ENCODE assay signal across 23 cellular contexts in genomic region chr1:201408815-201409200, GRCh38. TPM values are rescaled to one million over a fixed set of nuclear protein-coding genes. Genes with fewer than 3 reads are reported as not detected.
"Had no signal": no experiment of that assay in that cellular context is flagged by ENCODE, and none has a peak within 500 bp of the region (broad histone marks: within the 10 kb centered on the region; RNA-seq: fewer than 3 reads in every experiment).

No MANE protein-coding gene starts in this region.

- H3K36me3 ChIP-seq: left lung, pancreas, prostate gland, sigmoid colon, transverse colon, upper lobe of left lung, vagina had no signal

- H3K4me1 ChIP-seq: prostate gland, sigmoid colon had no signal

- H3K9me3 ChIP-seq: left lung, mucosa of descending colon, pancreas, prostate gland, sigmoid colon, transverse colon, upper lobe of left lung, vagina had no signal

- H3K36me3 Mint-ChIP-seq: immature natural killer cell; naive thymus-derived CD8-positive, alpha-beta T cell; stimulated activated memory B cell treated with anti-CD40 and anti-IgM and Interleukin-4, amounts not matched to agents 10 μg/mL and 1 μg/mL and 100 μg/mL, for 72 hours had no signal

- H3K4me3 ChIP-seq: left lung, lung, mucosa of descending colon, pancreas, prostate gland, sigmoid colon, smooth muscle cell, transverse colon, upper lobe of left lung, vagina had no signal

- H3K9me3 Mint-ChIP-seq: immature natural killer cell; naive thymus-derived CD8-positive, alpha-beta T cell; nephron; neural crest cell; stimulated activated memory B cell treated with anti-CD40 and anti-IgM and Interleukin-4, amounts not matched to agents 10 μg/mL and 1 μg/mL and 100 μg/mL, for 72 hours; stimulated activated naive CD8-positive, alpha-beta T cell treated with anti-CD3 and anti-CD28 coated beads, Interleukin-15, amount 100 ng/mL, for 72 hours had no signal

- H3K27ac ChIP-seq: left lung, pancreas, prostate gland, sigmoid colon, upper lobe of left lung, vagina had no signal

- H3K27me3 Mint-ChIP-seq: stimulated activated naive CD8-positive, alpha-beta T cell treated with anti-CD3 and anti-CD28 coated beads, Interleukin-15, amount 100 ng/mL, for 72 hours had no signal

- FAIRE-seq: islet of Langerhans, kidney, pancreas had no signal

- H3K27me3 ChIP-seq: left lung, pancreas, sigmoid colon, transverse colon, upper lobe of left lung, vagina had no signal

- H3K4me3 Mint-ChIP-seq: immature natural killer cell; naive thymus-derived CD8-positive, alpha-beta T cell; nephron; neural crest cell; stimulated activated memory B cell treated with anti-CD40 and anti-IgM and Interleukin-4, amounts not matched to agents 10 μg/mL and 1 μg/mL and 100 μg/mL, for 72 hours; stimulated activated naive CD8-positive, alpha-beta T cell treated with anti-CD3 and anti-CD28 coated beads, Interleukin-15, amount 100 ng/mL, for 72 hours had no signal

- H3K4me1 Mint-ChIP-seq: immature natural killer cell; stimulated activated naive CD8-positive, alpha-beta T cell treated with anti-CD3 and anti-CD28 coated beads, Interleukin-15, amount 100 ng/mL, for 72 hours had no signal

- H3K4me2 ChIP-seq: smooth muscle cell had no signal

- H3K27ac Mint-ChIP-seq: immature natural killer cell; naive thymus-derived CD8-positive, alpha-beta T cell; stimulated activated memory B cell treated with anti-CD40 and anti-IgM and Interleukin-4, amounts not matched to agents 10 μg/mL and 1 μg/mL and 100 μg/mL, for 72 hours; stimulated activated naive CD8-positive, alpha-beta T cell treated with anti-CD3 and anti-CD28 coated beads, Interleukin-15, amount 100 ng/mL, for 72 hours had no signal

- DNase-seq: sigmoid colon had no signal

- ATAC-seq: stimulated activated memory B cell treated with anti-CD40 and anti-IgM and Interleukin-4, amounts not matched to agents 10 μg/mL and 1 μg/mL and 100 μg/mL, for 72 hours had no signal

RNA-seq across cellular contexts. Expression of gene LAD1, which starts 9.7 kb away (rescaled TPM):
- total RNA-seq: naive thymus-derived CD8-positive, alpha-beta T cell; neural crest cell; sigmoid colon; temporal lobe had no signal
- polyA plus RNA-seq: immature natural killer cell; naive thymus-derived CD8-positive, alpha-beta T cell had no signal

RNA-seq across cellular contexts. Expression of gene TNNI1, which starts 12.7 kb away (rescaled TPM):
- total RNA-seq: kidney; left colon; lower leg skin; mesenteric fat pad; naive thymus-derived CD8-positive, alpha-beta T cell; pancreas; sigmoid colon; temporal lobe; vagina had no signal
- polyA plus RNA-seq: immature natural killer cell; naive thymus-derived CD8-positive, alpha-beta T cell; urinary bladder had no signal

RNA-seq across cellular contexts. Expression of gene TNNT2, which starts 31.3 kb away (rescaled TPM):
- total RNA-seq: mesenteric fat pad; naive thymus-derived CD8-positive, alpha-beta T cell; neural crest cell had no signal
- polyA plus RNA-seq: immature natural killer cell; naive thymus-derived CD8-positive, alpha-beta T cell had no signal
